In genomic region chr4:101274888-101275752, GRCh38 we compare ENCODE assay signal across 14 cellular contexts.
DNase-seq lines count a peak whose midpoint lies in the region; ATAC-seq, FAIRE-seq and TF ChIP-seq lines count a peak whose summit lies in the region.
"Had no signal": no experiment of that assay in that cellular context is flagged by ENCODE, and none has a peak within 500 bp of the region (broad histone marks: within the 10 kb centered on the region; RNA-seq: fewer than 3 reads in every experiment).

No MANE protein-coding gene starts in this region.

- H2BK120ac ChIP-seq in mesenchymal stem cell (ENCODE audit: low read depth, low read length), result no peak overlapping the region

- peaks cover 0 to 4% of the 10 kb centered on the region in 2 donors for H3K36me3 Mint-ChIP-seq in naive B cell
- H3K36me3 Mint-ChIP-seq: CD8-positive, alpha-beta T cell had no signal

- H3K9me3 Mint-ChIP-seq in naive B cell, result peaks cover 0 to 1% (median 0%) of the 10 kb centered on the region in 7 donors
- H3K9me3 Mint-ChIP-seq: CD8-positive, alpha-beta T cell had no signal

- H3K9me3 ChIP-seq in mesenchymal stem cell (ENCODE audit: control insufficient read depth, low read length), result no peaks in the 10 kb centered on the region

- H3K4me3 Mint-ChIP-seq in naive B cell, result peak overlapping the region in 4 of 8 donors; percentile 1 to 56 (median 38)
- H3K4me3 Mint-ChIP-seq: CD8-positive, alpha-beta T cell had no signal

- no peak overlapping the region for H2BK12ac ChIP-seq in mesenchymal stem cell (ENCODE audit: low read length in 2 of 2)

- H3K14ac ChIP-seq in mesenchymal stem cell (ENCODE audit: low read length in 2 of 2), result no peak overlapping the region

- no peak overlapping the region for H3K4me2 ChIP-seq in mesenchymal stem cell (ENCODE audit: low read length, poor library complexity, severe bottlenecking)

- no peak overlapping the region for H4K91ac ChIP-seq in mesenchymal stem cell (ENCODE audit: low read length)

- peak; percentile 79 for ATAC-seq in GM18909 (IDR thresholded peaks at IDR 0.05; ENCODE audit: poor library complexity, unreplicated experiment)
- peak; percentile 63 for ATAC-seq in HG02759 (IDR thresholded peaks at IDR 0.05; ENCODE audit: unreplicated experiment)
- peak; percentile 54 to 65 for ATAC-seq in naive B cell (ENCODE audit: low read depth in 2 of 2)
- ATAC-seq: CD8-positive, alpha-beta T cell; left ventricle myocardium superior had no signal

- H3K9ac ChIP-seq in mesenchymal stem cell (ENCODE audit: low read length), result no peak overlapping the region

- peaks cover 54 to 63% (median 55%) of the 10 kb centered on the region in 3 donors for H3K4me1 Mint-ChIP-seq in naive B cell

- no peak overlapping the region for H3K4ac ChIP-seq in mesenchymal stem cell (ENCODE audit: low read depth in 1 of 2, low read length in 2 of 2)

- no peak overlapping the region for H2AK5ac ChIP-seq in mesenchymal stem cell (ENCODE audit: low read length, severe bottlenecking)

- DNase-seq in NOMO-1 treated with DMSO at 0.1 percent for 48 hours (lab: John Stamatoyannopoulos, UW; ENCODE audit: unreplicated experiment) (peak; percentile 75), naive B cell (no peak), mesenchymal stem cell (no peak), AG08396 (ENCODE audit: low spot score) (no peak), H54 (ENCODE audit: insufficient read length, low spot score) (no peak), germinal center (ENCODE audit: low spot score) (no peak)
- DNase-seq: anterior cingulate cortex; CD8-positive, alpha-beta T cell; KG1; left ventricle myocardium superior; nucleus accumbens; T-helper 9 cell had no signal

- WGBS in mesenchymal stem cell, result 93% methylated on average over 7 of the region's 7 CpGs

- no peak overlapping the region for H3K18ac ChIP-seq in mesenchymal stem cell (ENCODE audit: low read depth in 1 of 2, low read length in 2 of 2)

- no peak for TF ChIP-seq POLR2A in H54 (IDR thresholded peaks at IDR 0.05; ENCODE audit: low read depth, low read length)

- no peaks in the 10 kb centered on the region for H3K27me3 ChIP-seq in mesenchymal stem cell (ENCODE audit: control insufficient read depth in 1 of 2, insufficient read depth in 1 of 2, low read length in 2 of 2)

- no peaks in the 10 kb centered on the region for H3K27me3 Mint-ChIP-seq in naive B cell

- FAIRE-seq in H54 (lab: Jason Lieb, UNC), result no peak

- H3K36me3 ChIP-seq in mesenchymal stem cell (ENCODE audit: control insufficient read depth in 1 of 2, insufficient read depth in 2 of 2, low read depth in 1 of 2, low read length in 2 of 2), result no peaks in the 10 kb centered on the region

- no peak overlapping the region for H2AFZ ChIP-seq in mesenchymal stem cell (ENCODE audit: low read depth, low read length)

- no peak overlapping the region for H2BK5ac ChIP-seq in mesenchymal stem cell (ENCODE audit: low read depth, low read length, poor library complexity, severe bottlenecking)

- H3K23ac ChIP-seq in mesenchymal stem cell (ENCODE audit: low read length in 2 of 2), result no peak overlapping the region

- no peak overlapping the region for H4K8ac ChIP-seq in mesenchymal stem cell (ENCODE audit: low read length)

- no peak overlapping the region for H2BK15ac ChIP-seq in mesenchymal stem cell (ENCODE audit: low read depth, poor library complexity, severe bottlenecking)

- peaks cover 4% of the 10 kb centered on the region for H3K4me1 ChIP-seq in mesenchymal stem cell (ENCODE audit: control insufficient read depth, insufficient read depth, low read depth, low read length)

- no peak overlapping the region for H3K27ac ChIP-seq in mesenchymal stem cell (ENCODE audit: low read length, poor library complexity, severe bottlenecking)

- H3K4me3 ChIP-seq in mesenchymal stem cell (ENCODE audit: insufficient read depth in 1 of 2, low read depth in 1 of 2, low read length in 2 of 2), result no peak overlapping the region

- peak overlapping the region in 3 of 6 donors; percentile 4 to 72 (median 9) for H3K27ac Mint-ChIP-seq in naive B cell
- H3K27ac Mint-ChIP-seq: CD8-positive, alpha-beta T cell had no signal

- H3K79me1 ChIP-seq in mesenchymal stem cell (replicated peaks; ENCODE audit: low read length, poor library complexity, severe bottlenecking), result peaks cover 16% of the 10 kb centered on the region
